8 cellular contexts compared by ENCODE assay signal in the genomic region with DNA sequence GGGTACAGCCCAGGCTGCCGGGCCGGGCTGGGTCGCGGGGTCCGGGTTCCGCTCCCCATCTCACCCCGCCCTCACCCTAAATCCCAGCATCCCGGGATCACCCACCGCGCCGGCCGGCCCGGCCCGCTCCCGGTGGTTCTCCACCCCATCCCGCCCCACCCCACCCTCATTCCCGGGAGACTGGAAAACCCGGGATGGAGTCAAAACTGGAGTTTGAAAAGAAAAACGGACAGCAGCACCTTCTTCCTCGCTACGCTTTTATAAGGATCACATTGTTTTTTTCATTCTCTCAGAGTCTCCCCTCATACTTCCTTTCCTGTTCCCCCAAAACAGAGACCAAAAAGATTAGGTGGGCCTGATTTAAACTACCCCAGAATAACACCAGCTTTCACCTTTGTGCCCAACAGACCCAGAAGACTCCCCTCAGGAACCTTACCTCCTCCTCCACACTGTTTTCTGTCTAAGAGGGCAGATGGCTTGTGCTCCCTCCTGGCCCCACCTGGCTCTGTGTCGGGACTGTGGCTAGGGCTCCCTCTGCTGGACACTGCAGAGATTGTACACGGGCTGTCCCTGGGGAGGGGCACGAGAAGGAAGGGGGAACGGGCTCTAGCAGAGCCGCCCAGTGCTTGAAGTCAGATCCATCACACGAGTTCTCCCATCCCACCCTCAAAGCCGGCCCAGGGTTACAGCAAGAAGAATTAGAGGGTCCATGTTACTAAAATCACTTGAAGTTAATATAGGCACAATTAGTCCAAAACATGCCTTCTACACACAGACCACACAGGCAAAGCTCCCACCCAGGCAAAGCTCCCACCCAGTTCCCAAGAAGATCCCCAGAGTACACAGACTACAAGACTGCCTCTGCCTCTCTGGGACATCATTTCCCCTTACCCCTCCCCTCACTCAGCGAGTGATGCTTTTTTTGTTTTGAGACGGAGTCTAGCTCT. TPM values are rescaled to one million over a fixed set of nuclear protein-coding genes. Genes with fewer than 3 reads are reported as not detected.
A peak's percentile ranks its signal among the peaks of the same experiment; 100 is the strongest.
DNase-seq lines count a peak whose midpoint lies in the region; ATAC-seq lines count a peak whose summit lies in the region.

No MANE protein-coding gene starts in this region.

- peaks cover 26 to 53% of the 10 kb centered on the region in 2 experiments for H3K27me3 ChIP-seq in mesenchymal stem cell (ENCODE audit: control insufficient read depth in 1 of 2, insufficient read depth in 1 of 2, low read length in 2 of 2)

- POLR2A ChIA-PET in activated CD8-positive, alpha-beta T cell treated with anti-CD3 and anti-CD28 coated beads, Interleukin-2, amount 10 ng/mL, durations not matched to agents 7 days and 5 days (lab: Charles Lee), result interaction anchor here (1.2 to 6.7 kb wide), 3 partner anchors 9 to 16 kb away, joined by 4 to 74 read pairs (median 11); a partner anchor contains a TSS

- peak overlapping the region; percentile 23 for H2AFZ ChIP-seq in mesenchymal stem cell (ENCODE audit: low read depth, low read length)

- H4K91ac ChIP-seq in mesenchymal stem cell (ENCODE audit: low read length), result no peak overlapping the region

- peak overlapping the region in 1 of 2 experiments; percentile 12 for H2BK12ac ChIP-seq in mesenchymal stem cell (ENCODE audit: low read length in 2 of 2)

- 7% methylated on average over 27 of the region's 30 CpGs for WGBS in mesenchymal stem cell

- DNase-seq in COR-L47 (lab: John Stamatoyannopoulos, UW) (peak; percentile 69), HK-2 (ENCODE audit: unreplicated experiment) (peak; percentile 92), NCI-H82 (lab: John Stamatoyannopoulos, UW) (peak; percentile 98), mesenchymal stem cell (peak; percentile 93)
- DNase-seq in activated CD8-positive, alpha-beta T cell treated with anti-CD3 and anti-CD28 coated beads, Interleukin-2, amount 10 ng/mL, durations not matched to agents 7 days and 5 days, result peak; percentile 94
- peak; percentile 86 to 88 (median 87) for DNase-seq in effector memory CD8-positive, alpha-beta T cell
- peak; percentile 66 for DNase-seq in stimulated activated CD8-positive, alpha-beta memory T cell treated with anti-CD3 and anti-CD28 coated beads, Interleukin-12 subunit alpha, Interleukin-12 subunit beta, amount 100 ng/mL, for 24 hours (ENCODE audit: extremely low read depth)

- H3K79me1 ChIP-seq in mesenchymal stem cell (replicated peaks; ENCODE audit: low read length, poor library complexity, severe bottlenecking), result peaks cover 2% of the 10 kb centered on the region

- peak overlapping the region; percentile 55 for H3K9ac ChIP-seq in mesenchymal stem cell (ENCODE audit: low read length)

- CTCF ChIA-PET in activated CD8-positive, alpha-beta T cell treated with anti-CD3 and anti-CD28 coated beads, Interleukin-2, amount 10 ng/mL, durations not matched to agents 7 days and 5 days (lab: Charles Lee), result interaction anchor here (0.9 to 3.1 kb wide), 16 partner anchors 10 to 249 kb away, joined by 3 to 57 read pairs (median 3); a partner anchor contains a TSS

- H2BK15ac ChIP-seq in mesenchymal stem cell (ENCODE audit: low read depth, poor library complexity, severe bottlenecking), result peak overlapping the region; percentile 57

- H4K8ac ChIP-seq in mesenchymal stem cell (ENCODE audit: low read length), result no peak overlapping the region

- peak overlapping the region; percentile 68 to 82 for H3K4me3 ChIP-seq in mesenchymal stem cell (ENCODE audit: insufficient read depth in 1 of 2, low read depth in 1 of 2, low read length in 2 of 2)

- H3K4me1 Mint-ChIP-seq in activated CD8-positive, alpha-beta T cell treated with anti-CD3 and anti-CD28 coated beads, Interleukin-2, amount 10 ng/mL, durations not matched to agents 7 days and 5 days (ENCODE audit: low read depth), result peaks cover 62% of the 10 kb centered on the region
- peaks cover 42 to 52% of the 10 kb centered on the region in 2 donors for H3K4me1 Mint-ChIP-seq in effector memory CD8-positive, alpha-beta T cell (ENCODE audit: low read depth in 2 of 2)

- peaks cover 9% of the 10 kb centered on the region for H3K27me3 Mint-ChIP-seq in activated CD8-positive, alpha-beta T cell treated with anti-CD3 and anti-CD28 coated beads, Interleukin-2, amount 10 ng/mL, durations not matched to agents 7 days and 5 days (ENCODE audit: low read depth)
- H3K27me3 Mint-ChIP-seq in effector memory CD8-positive, alpha-beta T cell, result peaks cover 6 to 46% of the 10 kb centered on the region in 2 donors

- no peaks in the 10 kb centered on the region for H3K9me3 ChIP-seq in mesenchymal stem cell (ENCODE audit: control insufficient read depth, low read length)

- H3K36me3 ChIP-seq in mesenchymal stem cell (ENCODE audit: control insufficient read depth in 1 of 2, insufficient read depth in 2 of 2, low read depth in 1 of 2, low read length in 2 of 2), result no peaks in the 10 kb centered on the region

- peak overlapping the region; percentile 83 for H3K4me3 Mint-ChIP-seq in activated CD8-positive, alpha-beta T cell treated with anti-CD3 and anti-CD28 coated beads, Interleukin-2, amount 10 ng/mL, durations not matched to agents 7 days and 5 days
- H3K4me3 Mint-ChIP-seq in effector memory CD8-positive, alpha-beta T cell, result peak overlapping the region; percentile 81 to 88

- H3K4me1 ChIP-seq in mesenchymal stem cell (ENCODE audit: control insufficient read depth, insufficient read depth, low read depth, low read length), result peaks cover 12% of the 10 kb centered on the region

- H3K36me3 Mint-ChIP-seq in activated CD8-positive, alpha-beta T cell treated with anti-CD3 and anti-CD28 coated beads, Interleukin-2, amount 10 ng/mL, durations not matched to agents 7 days and 5 days (ENCODE audit: low read depth), result peaks cover 8% of the 10 kb centered on the region
- H3K36me3 Mint-ChIP-seq in effector memory CD8-positive, alpha-beta T cell (ENCODE audit: insufficient read depth), result peaks cover 25% of the 10 kb centered on the region

- H3K4ac ChIP-seq in mesenchymal stem cell (ENCODE audit: low read depth in 1 of 2, low read length in 2 of 2), result no peak overlapping the region

- H3K18ac ChIP-seq in mesenchymal stem cell (ENCODE audit: low read depth in 1 of 2, low read length in 2 of 2), result peak overlapping the region in 1 of 2 experiments; percentile 29

- H2BK5ac ChIP-seq in mesenchymal stem cell (ENCODE audit: low read depth, low read length, poor library complexity, severe bottlenecking), result no peak overlapping the region

- H3K27ac ChIP-seq in mesenchymal stem cell (ENCODE audit: low read length, poor library complexity, severe bottlenecking), result peak overlapping the region; percentile 74

- H3K14ac ChIP-seq in mesenchymal stem cell (ENCODE audit: low read length in 2 of 2), result no peak overlapping the region

- peak; percentile 64 for ATAC-seq in GM19455 (IDR thresholded peaks at IDR 0.05; ENCODE audit: unreplicated experiment)
- ATAC-seq in activated CD8-positive, alpha-beta T cell treated with anti-CD3 and anti-CD28 coated beads, Interleukin-2, amount 10 ng/mL, durations not matched to agents 7 days and 5 days, result peak; percentile 78
- ATAC-seq in effector memory CD8-positive, alpha-beta T cell (replicated peaks), result peak; percentile 73

- no peak overlapping the region for H2AK5ac ChIP-seq in mesenchymal stem cell (ENCODE audit: low read length, severe bottlenecking)

- H3K9me3 Mint-ChIP-seq in activated CD8-positive, alpha-beta T cell treated with anti-CD3 and anti-CD28 coated beads, Interleukin-2, amount 10 ng/mL, durations not matched to agents 7 days and 5 days (ENCODE audit: insufficient read depth), result no peaks in the 10 kb centered on the region
- H3K9me3 Mint-ChIP-seq in effector memory CD8-positive, alpha-beta T cell, result no peaks in the 10 kb centered on the region

- peak overlapping the region; percentile 80 for H3K27ac Mint-ChIP-seq in activated CD8-positive, alpha-beta T cell treated with anti-CD3 and anti-CD28 coated beads, Interleukin-2, amount 10 ng/mL, durations not matched to agents 7 days and 5 days
- peak overlapping the region; percentile 51 to 89 for H3K27ac Mint-ChIP-seq in effector memory CD8-positive, alpha-beta T cell

- H3K23ac ChIP-seq in mesenchymal stem cell (ENCODE audit: low read length in 2 of 2), result no peak overlapping the region

- H3K4me2 ChIP-seq in mesenchymal stem cell (ENCODE audit: low read length, poor library complexity, severe bottlenecking), result peak overlapping the region; percentile 99

- no peak overlapping the region for H2BK120ac ChIP-seq in mesenchymal stem cell (ENCODE audit: low read depth, low read length)

RNA-seq across cellular contexts. Expression of a gene that starts 3.0 kb away (rescaled TPM):
- total RNA-seq in activated CD8-positive, alpha-beta T cell treated with anti-CD3 and anti-CD28 coated beads, Interleukin-2, amount 10 ng/mL, durations not matched to agents 7 days and 5 days, result 1 to 10 TPM in 1 of 2 experiments, under 1 TPM in 1; 0.68 to 1.9 TPM
- polyA plus RNA-seq in mesenchymal stem cell (2013, experiment 1 of 2), result 4.8 TPM
- polyA plus RNA-seq in mesenchymal stem cell (2013, experiment 2 of 2), result 3.2 TPM

RNA-seq across cellular contexts. Expression of a gene that starts 7.5 kb away (rescaled TPM):
- not detected for total RNA-seq in activated CD8-positive, alpha-beta T cell treated with anti-CD3 and anti-CD28 coated beads, Interleukin-2, amount 10 ng/mL, durations not matched to agents 7 days and 5 days
- 1.5 TPM for polyA plus RNA-seq in mesenchymal stem cell (2013, experiment 1 of 2)
- 1.7 TPM for polyA plus RNA-seq in mesenchymal stem cell (2013, experiment 2 of 2)

RNA-seq across cellular contexts. Expression of a gene that starts 17.1 kb away (rescaled TPM):
- 100 to 1,000 TPM; 243 to 248 TPM for total RNA-seq in activated CD8-positive, alpha-beta T cell treated with anti-CD3 and anti-CD28 coated beads, Interleukin-2, amount 10 ng/mL, durations not matched to agents 7 days and 5 days
- polyA plus RNA-seq in mesenchymal stem cell (2013, experiment 1 of 2), result 0.07 TPM
- polyA plus RNA-seq in mesenchymal stem cell (2013, experiment 2 of 2), result 0.12 TPM

RNA-seq across cellular contexts. Expression of a gene that starts 25.3 kb away (rescaled TPM):
- total RNA-seq in activated CD8-positive, alpha-beta T cell treated with anti-CD3 and anti-CD28 coated beads, Interleukin-2, amount 10 ng/mL, durations not matched to agents 7 days and 5 days, result 100 to 1,000 TPM; 275 to 291 TPM
- 410 TPM for polyA plus RNA-seq in mesenchymal stem cell (2013, experiment 1 of 2)
- polyA plus RNA-seq in mesenchymal stem cell (2013, experiment 2 of 2), result 418 TPM

RNA-seq across cellular contexts. Expression of a gene that starts 28.0 kb away (rescaled TPM):
- total RNA-seq in activated CD8-positive, alpha-beta T cell treated with anti-CD3 and anti-CD28 coated beads, Interleukin-2, amount 10 ng/mL, durations not matched to agents 7 days and 5 days, result not detected
- polyA plus RNA-seq in mesenchymal stem cell (2013, experiment 1 of 2), result 0.04 TPM
- not detected for polyA plus RNA-seq in mesenchymal stem cell (2013, experiment 2 of 2)

Comparison
In these comparisons a context has a peak if more than half of its experiments do, and no peak if none do; other contexts are left out.
1. Peak in every context shown above with its lines: DNase-seq, ATAC-seq, H3K4me3 ChIP-seq and H3K27ac ChIP-seq.